In genomic region chr3:98010194-98010882, GRCh38 we compare ENCODE assay signal across 1 cellular context.
TF ChIP-seq lines count a peak whose summit lies in the region.

No MANE protein-coding gene starts in this region.

TF ChIP-seq in HepG2, 621 proteins besides CTCF, POLR2A, EP300 and RAD21 (continued from another document and continues in another):
- TF ChIP-seq, protein P1, sequence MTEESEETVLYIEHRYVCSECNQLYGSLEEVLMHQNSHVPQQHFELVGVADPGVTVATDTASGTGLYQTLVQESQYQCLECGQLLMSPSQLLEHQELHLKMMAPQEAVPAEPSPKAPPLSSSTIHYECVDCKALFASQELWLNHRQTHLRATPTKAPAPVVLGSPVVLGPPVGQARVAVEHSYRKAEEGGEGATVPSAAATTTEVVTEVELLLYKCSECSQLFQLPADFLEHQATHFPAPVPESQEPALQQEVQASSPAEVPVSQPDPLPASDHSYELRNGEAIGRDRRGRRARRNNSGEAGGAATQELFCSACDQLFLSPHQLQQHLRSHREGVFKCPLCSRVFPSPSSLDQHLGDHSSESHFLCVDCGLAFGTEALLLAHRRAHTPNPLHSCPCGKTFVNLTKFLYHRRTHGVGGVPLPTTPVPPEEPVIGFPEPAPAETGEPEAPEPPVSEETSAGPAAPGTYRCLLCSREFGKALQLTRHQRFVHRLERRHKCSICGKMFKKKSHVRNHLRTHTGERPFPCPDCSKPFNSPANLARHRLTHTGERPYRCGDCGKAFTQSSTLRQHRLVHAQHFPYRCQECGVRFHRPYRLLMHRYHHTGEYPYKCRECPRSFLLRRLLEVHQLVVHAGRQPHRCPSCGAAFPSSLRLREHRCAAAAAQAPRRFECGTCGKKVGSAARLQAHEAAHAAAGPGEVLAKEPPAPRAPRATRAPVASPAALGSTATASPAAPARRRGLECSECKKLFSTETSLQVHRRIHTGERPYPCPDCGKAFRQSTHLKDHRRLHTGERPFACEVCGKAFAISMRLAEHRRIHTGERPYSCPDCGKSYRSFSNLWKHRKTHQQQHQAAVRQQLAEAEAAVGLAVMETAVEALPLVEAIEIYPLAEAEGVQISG (CRISPR knock-in tag; IDR thresholded peaks at IDR 0.05), result peak; percentile 66
- no peak for TF ChIP-seq ZNF407 (CRISPR knock-in tag; IDR thresholded peaks at IDR 0.05; ENCODE audit: not compliant biosample characterization)
- no peak for TF ChIP-seq ZNF776 (CRISPR knock-in tag; IDR thresholded peaks at IDR 0.05)
- peak; percentile 91 for TF ChIP-seq NR2C2 (CRISPR knock-in tag; IDR thresholded peaks at IDR 0.05; ENCODE audit: borderline replicate concordance)
- TF ChIP-seq ZNF788 (CRISPR knock-in tag; IDR thresholded peaks at IDR 0.05; ENCODE audit: borderline replicate concordance), result peak; percentile 64; the same call in 1 of the 2 replicates
- peak; percentile 44; the same call in 1 of the 2 replicates for TF ChIP-seq CEBPG (CRISPR knock-in tag; IDR thresholded peaks at IDR 0.05)
- peak; percentile 70; the same call in 1 of the 2 replicates for TF ChIP-seq ERF (CRISPR knock-in tag; IDR thresholded peaks at IDR 0.05)
- TF ChIP-seq, protein P2, sequence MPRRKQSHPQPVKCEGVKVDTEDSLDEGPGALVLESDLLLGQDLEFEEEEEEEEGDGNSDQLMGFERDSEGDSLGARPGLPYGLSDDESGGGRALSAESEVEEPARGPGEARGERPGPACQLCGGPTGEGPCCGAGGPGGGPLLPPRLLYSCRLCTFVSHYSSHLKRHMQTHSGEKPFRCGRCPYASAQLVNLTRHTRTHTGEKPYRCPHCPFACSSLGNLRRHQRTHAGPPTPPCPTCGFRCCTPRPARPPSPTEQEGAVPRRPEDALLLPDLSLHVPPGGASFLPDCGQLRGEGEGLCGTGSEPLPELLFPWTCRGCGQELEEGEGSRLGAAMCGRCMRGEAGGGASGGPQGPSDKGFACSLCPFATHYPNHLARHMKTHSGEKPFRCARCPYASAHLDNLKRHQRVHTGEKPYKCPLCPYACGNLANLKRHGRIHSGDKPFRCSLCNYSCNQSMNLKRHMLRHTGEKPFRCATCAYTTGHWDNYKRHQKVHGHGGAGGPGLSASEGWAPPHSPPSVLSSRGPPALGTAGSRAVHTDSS (CRISPR knock-in tag; conservative IDR thresholded peaks at IDR 0.05), result no peak
- peak; percentile 13; the same call in 1 of the 2 replicates for TF ChIP-seq ZNF331 (CRISPR knock-in tag; IDR thresholded peaks at IDR 0.05)
- peak; percentile 96 for TF ChIP-seq ZMYM4 (CRISPR knock-in tag; IDR thresholded peaks at IDR 0.05)
- 0 out of 2 replicates have a peak, but pooled peaks have one; percentile 12 for TF ChIP-seq ZKSCAN1 (IDR thresholded peaks at IDR 0.05; ENCODE audit: low read length)
- TF ChIP-seq ZBTB37 (CRISPR knock-in tag; IDR thresholded peaks at IDR 0.05), result peak; percentile 68
- TF ChIP-seq HOXA9 (CRISPR knock-in tag; IDR thresholded peaks at IDR 0.05; ENCODE audit: borderline replicate concordance), result no peak
- TF ChIP-seq SOX6 (IDR thresholded peaks at IDR 0.05), result no peak
- TF ChIP-seq SOX6 (CRISPR knock-in tag; IDR thresholded peaks at IDR 0.05), result peak; percentile 98
- 0 out of 2 replicates have a peak, but pooled peaks have one; percentile 44 for TF ChIP-seq ZNF746 (CRISPR knock-in tag; IDR thresholded peaks at IDR 0.05)
- TF ChIP-seq ADNP (CRISPR knock-in tag; IDR thresholded peaks at IDR 0.05), result peak; percentile 77
- TF ChIP-seq ETV5 (CRISPR knock-in tag; IDR thresholded peaks at IDR 0.05; ENCODE audit: borderline replicate concordance), result no peak; the same call in 1 of the 2 replicates
- TF ChIP-seq RFXAP (CRISPR knock-in tag; IDR thresholded peaks at IDR 0.05; ENCODE audit: borderline replicate concordance), result 0 out of 2 replicates have a peak, but pooled peaks have one; percentile 21
- peak; percentile 14 for TF ChIP-seq YY1 (IDR thresholded peaks at IDR 0.05; ENCODE audit: insufficient read depth, insufficient replicate concordance, low read depth, low read length)
- TF ChIP-seq, protein P3, sequence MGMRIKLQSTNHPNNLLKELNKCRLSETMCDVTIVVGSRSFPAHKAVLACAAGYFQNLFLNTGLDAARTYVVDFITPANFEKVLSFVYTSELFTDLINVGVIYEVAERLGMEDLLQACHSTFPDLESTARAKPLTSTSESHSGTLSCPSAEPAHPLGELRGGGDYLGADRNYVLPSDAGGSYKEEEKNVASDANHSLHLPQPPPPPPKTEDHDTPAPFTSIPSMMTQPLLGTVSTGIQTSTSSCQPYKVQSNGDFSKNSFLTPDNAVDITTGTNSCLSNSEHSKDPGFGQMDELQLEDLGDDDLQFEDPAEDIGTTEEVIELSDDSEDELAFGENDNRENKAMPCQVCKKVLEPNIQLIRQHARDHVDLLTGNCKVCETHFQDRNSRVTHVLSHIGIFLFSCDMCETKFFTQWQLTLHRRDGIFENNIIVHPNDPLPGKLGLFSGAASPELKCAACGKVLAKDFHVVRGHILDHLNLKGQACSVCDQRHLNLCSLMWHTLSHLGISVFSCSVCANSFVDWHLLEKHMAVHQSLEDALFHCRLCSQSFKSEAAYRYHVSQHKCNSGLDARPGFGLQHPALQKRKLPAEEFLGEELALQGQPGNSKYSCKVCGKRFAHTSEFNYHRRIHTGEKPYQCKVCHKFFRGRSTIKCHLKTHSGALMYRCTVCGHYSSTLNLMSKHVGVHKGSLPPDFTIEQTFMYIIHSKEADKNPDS (CRISPR knock-in tag; IDR thresholded peaks at IDR 0.05), result 0 out of 2 replicates have a peak, but pooled peaks have one; percentile 42
- peak; percentile 90 for TF ChIP-seq GFI1 (CRISPR knock-in tag; IDR thresholded peaks at IDR 0.05; ENCODE audit: borderline replicate concordance)
- peak; percentile 100 for TF ChIP-seq ZNF543 (CRISPR knock-in tag; IDR thresholded peaks at IDR 0.05)
- TF ChIP-seq, protein P4, sequence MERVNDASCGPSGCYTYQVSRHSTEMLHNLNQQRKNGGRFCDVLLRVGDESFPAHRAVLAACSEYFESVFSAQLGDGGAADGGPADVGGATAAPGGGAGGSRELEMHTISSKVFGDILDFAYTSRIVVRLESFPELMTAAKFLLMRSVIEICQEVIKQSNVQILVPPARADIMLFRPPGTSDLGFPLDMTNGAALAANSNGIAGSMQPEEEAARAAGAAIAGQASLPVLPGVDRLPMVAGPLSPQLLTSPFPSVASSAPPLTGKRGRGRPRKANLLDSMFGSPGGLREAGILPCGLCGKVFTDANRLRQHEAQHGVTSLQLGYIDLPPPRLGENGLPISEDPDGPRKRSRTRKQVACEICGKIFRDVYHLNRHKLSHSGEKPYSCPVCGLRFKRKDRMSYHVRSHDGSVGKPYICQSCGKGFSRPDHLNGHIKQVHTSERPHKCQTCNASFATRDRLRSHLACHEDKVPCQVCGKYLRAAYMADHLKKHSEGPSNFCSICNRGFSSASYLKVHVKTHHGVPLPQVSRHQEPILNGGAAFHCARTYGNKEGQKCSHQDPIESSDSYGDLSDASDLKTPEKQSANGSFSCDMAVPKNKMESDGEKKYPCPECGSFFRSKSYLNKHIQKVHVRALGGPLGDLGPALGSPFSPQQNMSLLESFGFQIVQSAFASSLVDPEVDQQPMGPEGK (CRISPR knock-in tag; IDR thresholded peaks at IDR 0.05), result peak; percentile 100
- TF ChIP-seq, protein P5, sequence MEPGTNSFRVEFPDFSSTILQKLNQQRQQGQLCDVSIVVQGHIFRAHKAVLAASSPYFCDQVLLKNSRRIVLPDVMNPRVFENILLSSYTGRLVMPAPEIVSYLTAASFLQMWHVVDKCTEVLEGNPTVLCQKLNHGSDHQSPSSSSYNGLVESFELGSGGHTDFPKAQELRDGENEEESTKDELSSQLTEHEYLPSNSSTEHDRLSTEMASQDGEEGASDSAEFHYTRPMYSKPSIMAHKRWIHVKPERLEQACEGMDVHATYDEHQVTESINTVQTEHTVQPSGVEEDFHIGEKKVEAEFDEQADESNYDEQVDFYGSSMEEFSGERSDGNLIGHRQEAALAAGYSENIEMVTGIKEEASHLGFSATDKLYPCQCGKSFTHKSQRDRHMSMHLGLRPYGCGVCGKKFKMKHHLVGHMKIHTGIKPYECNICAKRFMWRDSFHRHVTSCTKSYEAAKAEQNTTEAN (CRISPR knock-in tag; conservative IDR thresholded peaks at IDR 0.05), result 0 out of 2 replicates have a peak, but pooled peaks have one; percentile 56
- TF ChIP-seq TIGD3 (CRISPR knock-in tag; IDR thresholded peaks at IDR 0.05; ENCODE audit: borderline replicate concordance), result no peak
- 0 out of 2 replicates have a peak, but pooled peaks have one; percentile 68 for TF ChIP-seq BRD4 (CRISPR knock-in tag; IDR thresholded peaks at IDR 0.05)
- no peak for TF ChIP-seq CENPBD1 (CRISPR knock-in tag; IDR thresholded peaks at IDR 0.05; ENCODE audit: borderline replicate concordance, low read depth)
- no peak for TF ChIP-seq CREB1 (IDR thresholded peaks at IDR 0.05)
- 0 out of 2 replicates have a peak, but pooled peaks have one; percentile 14 for TF ChIP-seq CREB1 (CRISPR knock-in tag; IDR thresholded peaks at IDR 0.05)
- 0 out of 2 replicates have a peak, but pooled peaks have one; percentile 72 for TF ChIP-seq SMAD3 (CRISPR knock-in tag; IDR thresholded peaks at IDR 0.05)
- TF ChIP-seq POLR2G (IDR thresholded peaks at IDR 0.05; ENCODE audit: low read depth, low read length), result peak; percentile 42; the same call in 1 of the 2 replicates
- TF ChIP-seq ZNF780A (CRISPR knock-in tag; IDR thresholded peaks at IDR 0.05), result no peak
- TF ChIP-seq CCDC6 (CRISPR knock-in tag; IDR thresholded peaks at IDR 0.05), result peak; percentile 49; the same call in 1 of the 2 replicates
